In genomic region chr22:10775601-10776357, GRCh38 we compare ENCODE assay signal across 6 cellular contexts.
DNase-seq lines count a peak whose midpoint lies in the region; ATAC-seq and TF ChIP-seq lines count a peak whose summit lies in the region.
"Not testable (repeated sequence)": the region's sequence is repeated elsewhere in the genome, so short reads cannot be mapped to it uniquely, and the experiment has no call there.

No MANE protein-coding gene starts in this region.

- peaks cover 27 to 57% (median 40%) of the 10 kb centered on the region in 3 experiments for H3K36me3 Mint-ChIP-seq in H9 (ENCODE audit: insufficient read depth in 1 of 3, low read depth in 3 of 3)
- H3K36me3 Mint-ChIP-seq in activated naive CD8-positive, alpha-beta T cell treated with anti-CD3 and anti-CD28 coated beads, Interleukin-2, amount 50 U/mL, for 24 hours (ENCODE audit: low read depth); memory B cell; stimulated activated effector memory CD8-positive, alpha-beta T cell treated with anti-CD3 and anti-CD28 coated beads, Interleukin-12 subunit alpha, Interleukin-12 subunit beta, amount 100 ng/mL, for 72 hours: not testable (repeated sequence)

- H4K20me1 ChIP-seq in H9 (ENCODE audit: control insufficient read depth, insufficient read depth, insufficient read length): not testable (repeated sequence)

- not testable (repeated sequence) for H3K23me2 ChIP-seq in H9 (ENCODE audit: insufficient read length, low read depth, low read length, poor library complexity, severe bottlenecking)

- H2BK20ac ChIP-seq in H9 (ENCODE audit: low read depth, low read length, poor library complexity, severe bottlenecking): peak overlapping the region; percentile 60

- H3K23ac ChIP-seq in H9 (ENCODE audit: insufficient read length, low read depth, low read length): not testable (repeated sequence)

- H2BK12ac ChIP-seq in H9 (ENCODE audit: insufficient read length, low read depth, low read length): not testable (repeated sequence)

- not testable (repeated sequence) for H3K27me3 Mint-ChIP-seq in H9 (ENCODE audit: low read depth); activated naive CD8-positive, alpha-beta T cell treated with anti-CD3 and anti-CD28 coated beads, Interleukin-2, amount 50 U/mL, for 24 hours; memory B cell

- H3K27me3 ChIP-seq in H9 (ENCODE audit: insufficient read depth, low read length); right cardiac atrium (ENCODE audit: control insufficient read depth, insufficient read depth); upper lobe of right lung: not testable (repeated sequence)

- not testable (repeated sequence) for H2AK5ac ChIP-seq in H9 (ENCODE audit: insufficient read length, low read length)

- not testable (repeated sequence) for H3K14ac ChIP-seq in H9 (ENCODE audit: insufficient read depth, low read length)

- not testable (repeated sequence) for H4K91ac ChIP-seq in H9 (ENCODE audit: insufficient read length, low read depth, low read length)

- not testable (repeated sequence) for TF ChIP-seq CTCF in H9 (conservative IDR thresholded peaks at IDR 0.05); upper lobe of right lung (IDR thresholded peaks at IDR 0.05)

- H3K56ac ChIP-seq in H9 (ENCODE audit: insufficient read length, low read depth, low read length): not testable (repeated sequence)

- H3K9me3 ChIP-seq in H9 (ENCODE audit: control insufficient read depth, low read depth, low read length): peaks cover 89% of the 10 kb centered on the region
- H3K9me3 ChIP-seq in right cardiac atrium (ENCODE audit: control insufficient read depth, low read length); upper lobe of right lung: not testable (repeated sequence)

- H4K5ac ChIP-seq in H9 (ENCODE audit: insufficient read length, low read depth, low read length): not testable (repeated sequence)

- H3K4me1 Mint-ChIP-seq in H9; activated naive CD8-positive, alpha-beta T cell treated with anti-CD3 and anti-CD28 coated beads, Interleukin-2, amount 50 U/mL, for 24 hours; memory B cell; stimulated activated effector memory CD8-positive, alpha-beta T cell treated with anti-CD3 and anti-CD28 coated beads, Interleukin-12 subunit alpha, Interleukin-12 subunit beta, amount 100 ng/mL, for 72 hours: not testable (repeated sequence)

- not testable (repeated sequence) for H3K79me2 ChIP-seq in H9 (ENCODE audit: insufficient read depth, low read length)

- peaks cover 86 to 90% of the 10 kb centered on the region in 2 experiments for H3K9me3 Mint-ChIP-seq in H9
- H3K9me3 Mint-ChIP-seq in activated naive CD8-positive, alpha-beta T cell treated with anti-CD3 and anti-CD28 coated beads, Interleukin-2, amount 50 U/mL, for 24 hours: peaks cover 47% of the 10 kb centered on the region
- not testable (repeated sequence) for H3K9me3 Mint-ChIP-seq in memory B cell
- peaks cover 14% of the 10 kb centered on the region for H3K9me3 Mint-ChIP-seq in stimulated activated effector memory CD8-positive, alpha-beta T cell treated with anti-CD3 and anti-CD28 coated beads, Interleukin-12 subunit alpha, Interleukin-12 subunit beta, amount 100 ng/mL, for 72 hours

- peak; percentile 3 for ATAC-seq in activated naive CD8-positive, alpha-beta T cell treated with anti-CD3 and anti-CD28 coated beads, Interleukin-2, amount 50 U/mL, for 24 hours
- ATAC-seq in right cardiac atrium (peak; percentile 11 to 16), memory B cell (ENCODE audit: low read depth) (peak; percentile 12), upper lobe of right lung (peak; percentile 5)
- ATAC-seq in stimulated activated effector memory CD8-positive, alpha-beta T cell treated with anti-CD3 and anti-CD28 coated beads, Interleukin-12 subunit alpha, Interleukin-12 subunit beta, amount 100 ng/mL, for 72 hours: peak; percentile 33

- intact Hi-C loops in right cardiac atrium (cut with DNase I); upper lobe of right lung (cut with DNase I): not testable (repeated sequence)

- H2BK5ac ChIP-seq in H9 (ENCODE audit: insufficient read length, low read length): not testable (repeated sequence)

- not testable (repeated sequence) for H2BK120ac ChIP-seq in H9 (ENCODE audit: low read depth, low read length, poor library complexity, severe bottlenecking)

- not testable (repeated sequence) for H3K4ac ChIP-seq in H9 (ENCODE audit: low read depth, low read length)

- H3K4me3 ChIP-seq in right cardiac atrium (ENCODE audit: low read length); upper lobe of right lung: not testable (repeated sequence)

- not testable (repeated sequence) for H3K4me2 ChIP-seq in H9 (ENCODE audit: insufficient read depth, insufficient read length, low read length)

- H3K79me1 ChIP-seq in H9 (ENCODE audit: insufficient read depth, low read depth, low read length, poor library complexity, severe bottlenecking): not testable (repeated sequence)

- not testable (repeated sequence) for H3T11ph ChIP-seq in H9 (ENCODE audit: low read length)

- not testable (repeated sequence) for H3K4me1 ChIP-seq in H9 (ENCODE audit: insufficient read depth, low read length); right cardiac atrium (ENCODE audit: control insufficient read depth, insufficient read depth, low read length); upper lobe of right lung

- not testable (repeated sequence) for H3K36me3 ChIP-seq in upper lobe of right lung

- WGBS in H9 (ENCODE audit: extremely low coverage, insufficient read length, low lambda C conversion rate): no CpG with 5 or more reads among the region's 5 CpGs
- 47% methylated on average over 5 of the region's 5 CpGs for WGBS in right cardiac atrium

- H2AFZ ChIP-seq in H9 (ENCODE audit: low read length): not testable (repeated sequence)

- not testable (repeated sequence) for H2BK15ac ChIP-seq in H9 (ENCODE audit: low read depth, low read length)

- DNase-seq in H9; activated naive CD8-positive, alpha-beta T cell treated with anti-CD3 and anti-CD28 coated beads, Interleukin-2, amount 50 U/mL, for 24 hours; right cardiac atrium; memory B cell (ENCODE audit: low spot score in 2 of 2); stimulated activated effector memory CD8-positive, alpha-beta T cell treated with anti-CD3 and anti-CD28 coated beads, Interleukin-12 subunit alpha, Interleukin-12 subunit beta, amount 100 ng/mL, for 72 hours (ENCODE audit: low spot score in 2 of 2); upper lobe of right lung: not testable (repeated sequence)

- not testable (repeated sequence) for H3K27ac ChIP-seq in H9 (ENCODE audit: insufficient read length, low read depth, low read length); right cardiac atrium (ENCODE audit: low read length); upper lobe of right lung

- not testable (repeated sequence) for H3K9ac ChIP-seq in H9 (ENCODE audit: extremely low read depth, insufficient read length, low read length)

- not testable (repeated sequence) for H3K27ac Mint-ChIP-seq in H9; activated naive CD8-positive, alpha-beta T cell treated with anti-CD3 and anti-CD28 coated beads, Interleukin-2, amount 50 U/mL, for 24 hours; memory B cell; stimulated activated effector memory CD8-positive, alpha-beta T cell treated with anti-CD3 and anti-CD28 coated beads, Interleukin-12 subunit alpha, Interleukin-12 subunit beta, amount 100 ng/mL, for 72 hours

- not testable (repeated sequence) for H3K18ac ChIP-seq in H9 (ENCODE audit: insufficient read length, low read depth, low read length)

- not testable (repeated sequence) for H3K4me3 Mint-ChIP-seq in H9; activated naive CD8-positive, alpha-beta T cell treated with anti-CD3 and anti-CD28 coated beads, Interleukin-2, amount 50 U/mL, for 24 hours; memory B cell; stimulated activated effector memory CD8-positive, alpha-beta T cell treated with anti-CD3 and anti-CD28 coated beads, Interleukin-12 subunit alpha, Interleukin-12 subunit beta, amount 100 ng/mL, for 72 hours

- H4K8ac ChIP-seq in H9 (replicated peaks; ENCODE audit: insufficient read length, low read depth, low read length): not testable (repeated sequence)
